21 cellular contexts compared by ENCODE assay signal in genomic region chr17:47161988-47162622, GRCh38. TPM values are rescaled to one million over a fixed set of nuclear protein-coding genes. Genes with fewer than 3 reads are reported as not detected.
DNase-seq lines count a peak whose midpoint lies in the region; ATAC-seq and TF ChIP-seq lines count a peak whose summit lies in the region.
"Had no signal": no experiment of that assay in that cellular context is flagged by ENCODE, and none has a peak within 500 bp of the region (broad histone marks: within the 10 kb centered on the region; RNA-seq: fewer than 3 reads in every experiment).

No MANE protein-coding gene starts in this region.

- peaks cover 21% of the 10 kb centered on the region for H3K4me1 Mint-ChIP-seq in activated CD4-positive, alpha-beta T cell treated with anti-CD3 and anti-CD28 coated beads, Interleukin-2, amount 10 ng/mL, durations not matched to agents 7 days and 5 days
- peaks cover 12% of the 10 kb centered on the region for H3K4me1 Mint-ChIP-seq in CD8-positive, alpha-beta T cell (ENCODE audit: low read depth)
- H3K4me1 Mint-ChIP-seq in activated T-helper 1 cell treated with anti-CD3 and anti-CD28 coated beads, Interleukin-12 subunit alpha, Interleukin-12 subunit beta, Interleukin-2, Interleukin-4 antibody, amounts not matched to agents 30 ng/mL and 10 ng/mL and 1 ng/mL, durations not matched to agents 14 hours and 24 hours and 36 hours (ENCODE audit: low read depth), result peaks cover 26% of the 10 kb centered on the region

- H3K9me3 Mint-ChIP-seq in activated CD4-positive, alpha-beta T cell treated with anti-CD3 and anti-CD28 coated beads, Interleukin-2, amount 10 ng/mL, durations not matched to agents 7 days and 5 days, result no peaks in the 10 kb centered on the region
- H3K9me3 Mint-ChIP-seq in CD8-positive, alpha-beta T cell, result no peaks in the 10 kb centered on the region
- H3K9me3 Mint-ChIP-seq in activated T-helper 1 cell treated with anti-CD3 and anti-CD28 coated beads, Interleukin-12 subunit alpha, Interleukin-12 subunit beta, Interleukin-2, Interleukin-4 antibody, amounts not matched to agents 30 ng/mL and 10 ng/mL and 1 ng/mL, durations not matched to agents 14 hours and 24 hours and 36 hours, result no peaks in the 10 kb centered on the region

- peak overlapping the region; percentile 61 for H3K27ac Mint-ChIP-seq in activated CD4-positive, alpha-beta T cell treated with anti-CD3 and anti-CD28 coated beads, Interleukin-2, amount 10 ng/mL, durations not matched to agents 7 days and 5 days
- H3K27ac Mint-ChIP-seq in CD8-positive, alpha-beta T cell, result peak overlapping the region; percentile 66
- H3K27ac Mint-ChIP-seq in activated T-helper 1 cell treated with anti-CD3 and anti-CD28 coated beads, Interleukin-12 subunit alpha, Interleukin-12 subunit beta, Interleukin-2, Interleukin-4 antibody, amounts not matched to agents 30 ng/mL and 10 ng/mL and 1 ng/mL, durations not matched to agents 14 hours and 24 hours and 36 hours, result peak overlapping the region; percentile 13

- POLR2A ChIA-PET in activated CD4-positive, alpha-beta T cell treated with anti-CD3 and anti-CD28 coated beads, Interleukin-2, amount 10 ng/mL, durations not matched to agents 7 days and 5 days (lab: Charles Lee), result no interaction called here
- POLR2A ChIA-PET in CD8-positive, alpha-beta T cell (lab: Charles Lee), result no interaction called here

- no peak for DNase-seq in activated CD4-positive, alpha-beta T cell treated with anti-CD3 and anti-CD28 coated beads, Interleukin-2, amount 10 ng/mL, durations not matched to agents 7 days and 5 days
- DNase-seq in activated CD4-positive, alpha-beta T cell treated with anti-CD3 and anti-CD28 coated beads, Interleukin-2, amount 50 U/mL, for 48 hours, result no peak
- no peak for DNase-seq in CD8-positive, alpha-beta T cell
- no peak for DNase-seq in activated T-helper 1 cell treated with anti-CD3 and anti-CD28 coated beads, Interleukin-12 subunit alpha, Interleukin-12 subunit beta, Interleukin-2, Interleukin-4 antibody, amounts not matched to agents 30 ng/mL and 10 ng/mL and 1 ng/mL, durations not matched to agents 14 hours and 24 hours and 36 hours (ENCODE audit: low spot score)
- DNase-seq in RKO (ENCODE audit: low spot score) (no peak), OCI-M1 (lab: John Stamatoyannopoulos, UW) (no peak)
- DNase-seq: Calu3, GF-D8, heart right ventricle, kidney, MG63, NCI-H2081 treated with DMSO at 0.1 percent for 48 hours, NCI-H526, pancreas had no signal

- intact Hi-C loops in CD8-positive, alpha-beta T cell (cut with DNase I, micrococcal nuclease), result loop anchor here in 1 of 2 experiments (5.0 to 10.0 kb wide), 2 partner anchors 155 to 453 kb away; no protein-coding TSS in a partner anchor
- intact Hi-C loops in activated T-helper 1 cell treated with anti-CD3 and anti-CD28 coated beads, Interleukin-12 subunit alpha, Interleukin-12 subunit beta, Interleukin-2, Interleukin-4 antibody, amounts not matched to agents 30 ng/mL and 10 ng/mL and 1 ng/mL, durations not matched to agents 14 hours and 24 hours and 36 hours (cut with micrococcal nuclease), result loop anchor here (5.0 kb wide), 2 partner anchors 45 to 155 kb away; partner anchors contain the start of gene MYL4

- no peaks in the 10 kb centered on the region for H3K4me1 ChIP-seq in CD8-positive, alpha-beta T cell (ENCODE audit: insufficient read depth, low read length)
- H3K4me1 ChIP-seq in muscle layer of duodenum (ENCODE audit: control insufficient read depth in 1 of 2, insufficient read depth in 2 of 2, low read length in 2 of 2), result no peaks in the 10 kb centered on the region
- H3K4me1 ChIP-seq: A549, HAP-1, pancreas had no signal

- no peaks in the 10 kb centered on the region for H3K27me3 Mint-ChIP-seq in activated CD4-positive, alpha-beta T cell treated with anti-CD3 and anti-CD28 coated beads, Interleukin-2, amount 10 ng/mL, durations not matched to agents 7 days and 5 days
- H3K27me3 Mint-ChIP-seq in CD8-positive, alpha-beta T cell (ENCODE audit: low read depth), result no peaks in the 10 kb centered on the region
- H3K27me3 Mint-ChIP-seq in activated T-helper 1 cell treated with anti-CD3 and anti-CD28 coated beads, Interleukin-12 subunit alpha, Interleukin-12 subunit beta, Interleukin-2, Interleukin-4 antibody, amounts not matched to agents 30 ng/mL and 10 ng/mL and 1 ng/mL, durations not matched to agents 14 hours and 24 hours and 36 hours (ENCODE audit: insufficient read depth), result no peaks in the 10 kb centered on the region

- no peak for TF ChIP-seq CTCF in CD8-positive, alpha-beta T cell (IDR thresholded peaks at IDR 0.05)

- peak overlapping the region; percentile 38 for H3K4me3 Mint-ChIP-seq in activated CD4-positive, alpha-beta T cell treated with anti-CD3 and anti-CD28 coated beads, Interleukin-2, amount 10 ng/mL, durations not matched to agents 7 days and 5 days
- peak overlapping the region; percentile 30 for H3K4me3 Mint-ChIP-seq in CD8-positive, alpha-beta T cell
- H3K4me3 Mint-ChIP-seq in activated T-helper 1 cell treated with anti-CD3 and anti-CD28 coated beads, Interleukin-12 subunit alpha, Interleukin-12 subunit beta, Interleukin-2, Interleukin-4 antibody, amounts not matched to agents 30 ng/mL and 10 ng/mL and 1 ng/mL, durations not matched to agents 14 hours and 24 hours and 36 hours, result peak overlapping the region; percentile 24

- no peak for ATAC-seq in CD8-positive, alpha-beta T cell
- ATAC-seq in HG03432 (IDR thresholded peaks at IDR 0.05; ENCODE audit: unreplicated experiment), result no peak
- ATAC-seq: A549, heart right ventricle, pancreas had no signal

- H3K36me3 ChIP-seq in CD8-positive, alpha-beta T cell (ENCODE audit: insufficient read depth, low read length), result no peaks in the 10 kb centered on the region
- H3K36me3 ChIP-seq in muscle layer of duodenum (ENCODE audit: control insufficient read depth in 1 of 2, insufficient read depth in 2 of 2, low read length in 2 of 2), result peaks cover 10 to 33% of the 10 kb centered on the region in 2 donors

- CTCF ChIA-PET in activated CD4-positive, alpha-beta T cell treated with anti-CD3 and anti-CD28 coated beads, Interleukin-2, amount 10 ng/mL, durations not matched to agents 7 days and 5 days (lab: Charles Lee), result no interaction called here
- CTCF ChIA-PET in CD8-positive, alpha-beta T cell (lab: Charles Lee), result interaction anchor here (1.1 kb wide), 1 partner anchor 67 kb away, joined by 3 read pairs; no protein-coding TSS in a partner anchor

- H3K27me3 ChIP-seq in CD8-positive, alpha-beta T cell (ENCODE audit: insufficient read depth, low read length), result no peaks in the 10 kb centered on the region
- no peaks in the 10 kb centered on the region for H3K27me3 ChIP-seq in muscle layer of duodenum (ENCODE audit: low read depth, low read length)
- H3K27me3 ChIP-seq: esophagus muscularis mucosa, heart right ventricle, MG63, pancreas had no signal

- no peak overlapping the region for H3K4me3 ChIP-seq in CD8-positive, alpha-beta T cell (ENCODE audit: low read depth, low read length)
- H3K4me3 ChIP-seq in muscle layer of duodenum (ENCODE audit: low read depth in 1 of 2, low read length in 2 of 2), result no peak overlapping the region
- H3K4me3 ChIP-seq: A549, esophagus muscularis mucosa, HAP-1, heart right ventricle, MG63, pancreas, skin epidermis had no signal

- no peak overlapping the region for H3K27ac ChIP-seq in CD8-positive, alpha-beta T cell (ENCODE audit: low read depth, low read length)
- H3K27ac ChIP-seq in muscle layer of duodenum (ENCODE audit: low read length), result peak overlapping the region; percentile 8
- H3K27ac ChIP-seq: A549, esophagus muscularis mucosa, pancreas had no signal

- no peaks in the 10 kb centered on the region for H3K9me3 ChIP-seq in CD8-positive, alpha-beta T cell (ENCODE audit: low read length)
- no peaks in the 10 kb centered on the region for H3K9me3 ChIP-seq in muscle layer of duodenum (ENCODE audit: control insufficient read depth in 1 of 2, low read length in 2 of 2)
- H3K9me3 ChIP-seq: A549, esophagus muscularis mucosa, HAP-1, heart right ventricle, MG63, pancreas had no signal

- H3K36me3 Mint-ChIP-seq in activated CD4-positive, alpha-beta T cell treated with anti-CD3 and anti-CD28 coated beads, Interleukin-2, amount 10 ng/mL, durations not matched to agents 7 days and 5 days (ENCODE audit: low read depth), result peaks cover 41% of the 10 kb centered on the region
- peaks cover 67% of the 10 kb centered on the region for H3K36me3 Mint-ChIP-seq in CD8-positive, alpha-beta T cell
- peaks cover 24% of the 10 kb centered on the region for H3K36me3 Mint-ChIP-seq in activated T-helper 1 cell treated with anti-CD3 and anti-CD28 coated beads, Interleukin-12 subunit alpha, Interleukin-12 subunit beta, Interleukin-2, Interleukin-4 antibody, amounts not matched to agents 30 ng/mL and 10 ng/mL and 1 ng/mL, durations not matched to agents 14 hours and 24 hours and 36 hours (ENCODE audit: low read depth)

RNA-seq across cellular contexts. Expression of gene CDC27, which starts 27.0 kb away (rescaled TPM):
- total RNA-seq in activated CD4-positive, alpha-beta T cell treated with anti-CD3 and anti-CD28 coated beads, Interleukin-2, amount 10 ng/mL, durations not matched to agents 7 days and 5 days, result 100 to 1,000 TPM; 128 to 159 TPM
- 10 to 100 TPM; 44.5 to 48.6 TPM for total RNA-seq in CD8-positive, alpha-beta T cell
- total RNA-seq in activated T-helper 1 cell treated with anti-CD3 and anti-CD28 coated beads, Interleukin-12 subunit alpha, Interleukin-12 subunit beta, Interleukin-2, Interleukin-4 antibody, amounts not matched to agents 30 ng/mL and 10 ng/mL and 1 ng/mL, durations not matched to agents 14 hours and 24 hours and 36 hours, result 89.7 and 92.0 TPM in 2 replicates

RNA-seq across cellular contexts. Expression of gene MYL4, which starts 47.0 kb away (rescaled TPM):
- not detected for total RNA-seq in activated CD4-positive, alpha-beta T cell treated with anti-CD3 and anti-CD28 coated beads, Interleukin-2, amount 10 ng/mL, durations not matched to agents 7 days and 5 days
- total RNA-seq in CD8-positive, alpha-beta T cell, result not detected
- not detected in 2 replicates for total RNA-seq in activated T-helper 1 cell treated with anti-CD3 and anti-CD28 coated beads, Interleukin-12 subunit alpha, Interleukin-12 subunit beta, Interleukin-2, Interleukin-4 antibody, amounts not matched to agents 30 ng/mL and 10 ng/mL and 1 ng/mL, durations not matched to agents 14 hours and 24 hours and 36 hours
- total RNA-seq: Calu3, kidney, mononuclear cell had no signal

Comparison
In these comparisons a context has a peak if more than half of its experiments do, and no peak if none do; other contexts are left out.
1. H3K27ac Mint-ChIP-seq: peak in every context shown above with its lines; median percentile 66 in CD8-positive, alpha-beta T cell; 61 in activated CD4-positive, alpha-beta T cell treated with anti-CD3 and anti-CD28 coated beads, Interleukin-2, amount 10 ng/mL, durations not matched to agents 7 days and 5 days; 13 in activated T-helper 1 cell treated with anti-CD3 and anti-CD28 coated beads, Interleukin-12 subunit alpha, Interleukin-12 subunit beta, Interleukin-2, Interleukin-4 antibody, amounts not matched to agents 30 ng/mL and 10 ng/mL and 1 ng/mL, durations not matched to agents 14 hours and 24 hours and 36 hours.